21 cellular contexts compared by ENCODE assay signal in genomic region chr13:20069956-20070355, GRCh38.
"Had no signal": no experiment of that assay in that cellular context is flagged by ENCODE, and none has a peak within 500 bp of the region (broad histone marks: within the 10 kb centered on the region; RNA-seq: fewer than 3 reads in every experiment).

No MANE protein-coding gene starts in this region.

- H3K9me3 ChIP-seq: colonic mucosa, left ventricle myocardium inferior, neutrophil, right atrium auricular region, sigmoid colon, stomach, thoracic aorta, transverse colon had no signal

- H3K4me3 ChIP-seq: colonic mucosa, dorsolateral prefrontal cortex, left ventricle myocardium inferior, lung, right atrium auricular region, sigmoid colon, skin epidermis, stomach, thoracic aorta, transverse colon had no signal

- H3K9me3 Mint-ChIP-seq: immature natural killer cell; naive thymus-derived CD4-positive, alpha-beta T cell had no signal

- ATAC-seq: esophagus mucosa; foreskin keratinocyte; naive thymus-derived CD4-positive, alpha-beta T cell had no signal

- H3K4me3 Mint-ChIP-seq: immature natural killer cell; naive thymus-derived CD4-positive, alpha-beta T cell had no signal

- H3K27ac ChIP-seq: colonic mucosa, dorsolateral prefrontal cortex, foreskin keratinocyte, left ventricle myocardium inferior, neutrophil, right atrium auricular region, sigmoid colon, skin epidermis, stomach, thoracic aorta, transverse colon had no signal

- H3K27me3 Mint-ChIP-seq: naive thymus-derived CD4-positive, alpha-beta T cell had no signal

- DNase-seq: colonic mucosa; dorsolateral prefrontal cortex; effector CD8-positive, alpha-beta T cell; foreskin keratinocyte; immature natural killer cell; left ventricle myocardium inferior; mesenchymal stem cell; naive thymus-derived CD4-positive, alpha-beta T cell; posterior cingulate gyrus; sigmoid colon; stimulated activated CD4-positive, alpha-beta T cell treated with anti-CD3 and anti-CD28 coated beads, Interleukin-12 subunit alpha, Interleukin-12 subunit beta, amount 100 ng/mL, for 4 hours; stimulated activated naive CD4-positive, alpha-beta T cell; stomach; substantia nigra; transverse colon had no signal

- H3K27me3 ChIP-seq: colonic mucosa, dorsolateral prefrontal cortex, foreskin keratinocyte, neutrophil, right atrium auricular region, sigmoid colon, stomach, transverse colon had no signal

- H3K4me1 ChIP-seq: colonic mucosa, foreskin keratinocyte, sigmoid colon, transverse colon had no signal
